ENCODE assay signal across 8 cellular contexts in genomic region chr1:53326088-53326597, GRCh38. TPM values are rescaled to one million over a fixed set of nuclear protein-coding genes. Genes with fewer than 3 reads are reported as not detected.
A peak's percentile ranks its signal among the peaks of the same experiment; 100 is the strongest.
DNase-seq lines count a peak whose midpoint lies in the region; ATAC-seq and TF ChIP-seq lines count a peak whose summit lies in the region.

No MANE protein-coding gene starts in this region.

- no peaks in the 10 kb centered on the region for H3K27me3 ChIP-seq in CD4-positive, alpha-beta T cell (ENCODE audit: control insufficient read depth, insufficient read depth, low read length)
- H3K27me3 ChIP-seq in ectodermal cell (ENCODE audit: control insufficient read depth, insufficient read depth, low read length, poor library complexity, severe bottlenecking), result peaks cover 9% of the 10 kb centered on the region
- H3K27me3 ChIP-seq in lung (ENCODE audit: control insufficient read depth, insufficient read depth), result no peaks in the 10 kb centered on the region

- POLR2A ChIA-PET in CD4-positive, alpha-beta T cell (lab: Charles Lee), result interaction anchor here (0.7 to 2.6 kb wide), 6 partner anchors 42 to 623 kb away, joined by 3 to 14 read pairs (median 3); partner anchors contain the start of gene MAGOH

- intact Hi-C loops in CD4-positive, alpha-beta T cell (cut with DNase I, micrococcal nuclease), result loop anchor here (1.0 to 10.0 kb wide), 4 partner anchors 42 to 1389 kb away; partner anchors contain the start of genes IFT25 (in 1 of the 2), LRRC42 (in 1 of the 2), MAGOH (in 1 of the 2) and TTC4 (in 1 of the 2)

- TF ChIP-seq CTCF in CD4-positive, alpha-beta T cell (IDR thresholded peaks at IDR 0.05), result no peak
- TF ChIP-seq CTCF in lung (IDR thresholded peaks at IDR 0.05; ENCODE audit: control extremely low read depth, extremely low read depth), result no peak

- H3K4me3 Mint-ChIP-seq in CD4-positive, alpha-beta T cell, result peak overlapping the region; percentile 83

- peak overlapping the region; percentile 72 for H3K4me3 ChIP-seq in ectodermal cell (ENCODE audit: insufficient read depth, low read depth, low read length)
- peak overlapping the region; percentile 51 for H3K4me3 ChIP-seq in lung

- peak overlapping the region; percentile 79 for H3K27ac Mint-ChIP-seq in CD4-positive, alpha-beta T cell

- peaks cover 4% of the 10 kb centered on the region for H3K36me3 Mint-ChIP-seq in CD4-positive, alpha-beta T cell (ENCODE audit: low read depth)

- CTCF ChIA-PET in CD4-positive, alpha-beta T cell (lab: Charles Lee), result no interaction called here

- H3K4me1 Mint-ChIP-seq in CD4-positive, alpha-beta T cell (ENCODE audit: low read depth), result peaks cover 17% of the 10 kb centered on the region

- no peaks in the 10 kb centered on the region for H3K36me3 ChIP-seq in ectodermal cell (ENCODE audit: control insufficient read depth, insufficient read depth, low read length)
- H3K36me3 ChIP-seq in lung (ENCODE audit: control insufficient read depth in 2 of 2, insufficient read depth in 2 of 2, low read length in 2 of 2), result no peaks in the 10 kb centered on the region

- peak; percentile 78 for ATAC-seq in CD4-positive, alpha-beta T cell (ENCODE audit: poor library complexity)
- ATAC-seq in GM19397 (IDR thresholded peaks at IDR 0.05; ENCODE audit: unreplicated experiment) (peak; percentile 85), HG03558 (IDR thresholded peaks at IDR 0.05; ENCODE audit: extremely low read depth, unreplicated experiment) (peak; percentile 78), lung (ENCODE audit: insufficient read depth, low FRiP score) (peak; percentile 93)

- no peaks in the 10 kb centered on the region for H3K27me3 Mint-ChIP-seq in CD4-positive, alpha-beta T cell

- peak; percentile 69 to 89 (median 83) for DNase-seq in CD4-positive, alpha-beta T cell
- DNase-seq in NCI-H748 treated with DMSO at 0.1 percent for 48 hours (lab: John Stamatoyannopoulos, UW), result peak; percentile 89
- peak; percentile 87 to 91 for DNase-seq in activated CD4-positive, alpha-beta T cell treated with anti-CD3 and anti-CD28 coated beads, Interleukin-2, amount 50 U/mL, for 4 hours
- peak; percentile 92 for DNase-seq in lung (ENCODE audit: low spot score)
- DNase-seq in stimulated activated CD4-positive, alpha-beta T cell treated with anti-CD3 and anti-CD28 coated beads, TNF-alpha, amount 100 ng/mL, for 1 hour (ENCODE audit: low read depth in 3 of 3, low spot score in 1 of 3), result peak; percentile 68 to 93 (median 73)

- H3K4me1 ChIP-seq in ectodermal cell (ENCODE audit: control insufficient read depth, insufficient read depth, low read length) (peaks cover 6% of the 10 kb centered on the region), lung (ENCODE audit: control insufficient read depth in 2 of 2, insufficient read depth in 2 of 2, low read length in 2 of 2) (peaks cover 0 to 14% of the 10 kb centered on the region in 2 donors)

- no peaks in the 10 kb centered on the region for H3K9me3 Mint-ChIP-seq in CD4-positive, alpha-beta T cell

- H3K27ac ChIP-seq in CD4-positive, alpha-beta T cell (ENCODE audit: low read depth, low read length), result no peak overlapping the region
- H3K27ac ChIP-seq in ectodermal cell (ENCODE audit: insufficient read depth, low read depth, low read length, poor library complexity, severe bottlenecking) (peak overlapping the region; percentile 5), lung (ENCODE audit: low read depth in 1 of 2, low read length in 1 of 2) (peak overlapping the region in 1 of 2 donors; percentile 77)

- H3K9me3 ChIP-seq in CD4-positive, alpha-beta T cell (ENCODE audit: control insufficient read depth, low read length), result no peaks in the 10 kb centered on the region
- H3K9me3 ChIP-seq in ectodermal cell (ENCODE audit: control insufficient read depth, low read length), result no peaks in the 10 kb centered on the region
- no peaks in the 10 kb centered on the region for H3K9me3 ChIP-seq in lung (ENCODE audit: control insufficient read depth in 2 of 2, insufficient read depth in 1 of 2, low read length in 1 of 2)

- WGBS in ectodermal cell, 2 experiments, result 0 to 1% methylated on average over 42 of the region's 42 CpGs
- WGBS in lung, 2 donors, result 0% methylated on average over 36 to 42 of the region's 42 CpGs

RNA-seq across cellular contexts. Expression of gene LRP8, which starts 1.7 kb away (rescaled TPM):
- total RNA-seq in CD4-positive, alpha-beta T cell, result 10 to 100 TPM in 1 of 2 experiments, 1 to 10 TPM in 1; 8.1 to 11.5 TPM
- 18.8 TPM for polyA plus RNA-seq in ectodermal cell (2013, experiment 1 of 4)
- 11.7 TPM for polyA plus RNA-seq in ectodermal cell (2013, experiment 2 of 4)
- 13.1 TPM for polyA plus RNA-seq in ectodermal cell (2013, experiment 3 of 4)
- 11.6 TPM for polyA plus RNA-seq in ectodermal cell (2013, experiment 4 of 4)
- 10 to 100 TPM in 1 of 2 donors, 1 to 10 TPM in 1; 4.5 to 20.0 TPM for total RNA-seq in lung
- polyA plus RNA-seq in lung, result 10 to 100 TPM in 1 of 2 donors, 1 to 10 TPM in 1; 2.6 to 14.7 TPM
